ENCODE assay signal across 12 cellular contexts in the genomic region with DNA sequence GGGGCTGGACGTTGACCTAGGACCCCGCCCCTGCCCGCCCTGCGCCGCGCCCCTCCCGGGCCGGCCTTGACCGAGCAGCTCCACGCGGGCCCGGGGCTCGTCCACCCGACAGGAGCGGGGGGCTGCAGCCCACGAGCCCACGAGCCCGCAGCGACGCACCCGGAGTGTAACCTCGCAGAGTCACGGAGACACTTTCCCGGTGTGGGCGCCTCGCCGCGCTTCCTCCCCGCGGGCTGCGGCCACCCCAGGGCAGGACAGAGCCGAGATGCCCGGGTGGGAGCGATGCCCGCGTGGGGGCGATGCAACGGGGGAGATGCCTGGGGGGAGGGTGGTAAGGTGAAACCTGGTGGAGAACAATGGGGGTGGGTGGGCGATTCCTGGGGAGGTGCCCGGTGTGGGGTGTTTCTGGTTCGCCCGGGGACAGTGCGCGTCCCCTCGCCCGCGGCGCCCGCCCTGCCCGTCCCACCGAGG. TPM values are rescaled to one million over a fixed set of nuclear protein-coding genes. Genes with fewer than 3 reads are reported as not detected.
DNase-seq lines count a peak whose midpoint lies in the region; ATAC-seq, FAIRE-seq and TF ChIP-seq lines count a peak whose summit lies in the region.
"Had no signal": no experiment of that assay in that cellular context is flagged by ENCODE, and none has a peak within 500 bp of the region (broad histone marks: within the 10 kb centered on the region; RNA-seq: fewer than 3 reads in every experiment).

No MANE protein-coding gene starts in this region.

- CTCF ChIA-PET in IMR-90 (lab: Yijun Ruan, JAX), result no interaction called here

- no peak overlapping the region for H2BK120ac ChIP-seq in IMR-90 (ENCODE audit: low read depth, low read length)

- H3K9me3 ChIP-seq in IMR-90 (ENCODE audit: control insufficient read depth, insufficient read depth, low read length), result no peaks in the 10 kb centered on the region
- H3K9me3 ChIP-seq in fibroblast of lung (ENCODE audit: control insufficient read depth, insufficient read depth, low read depth, low read length), result no peaks in the 10 kb centered on the region
- no peaks in the 10 kb centered on the region for H3K9me3 ChIP-seq in prostate gland

- intact Hi-C loops in IMR-90 (cut with micrococcal nuclease) (no loop called here), prostate gland (cut with DNase I) (no loop called here)

- ATAC-seq in IMR-90 (ENCODE audit: low read depth) (no peak), GM18867 (IDR thresholded peaks at IDR 0.05; ENCODE audit: unreplicated experiment) (no peak)

- H4K20me1 ChIP-seq in IMR-90 (ENCODE audit: insufficient read depth, low read length) (no peaks in the 10 kb centered on the region), fibroblast of lung (ENCODE audit: control insufficient read depth, extremely low read depth, insufficient read depth, low read length) (no peaks in the 10 kb centered on the region)

- in situ Hi-C loops in IMR-90 (cut with MboI; ENCODE audit: low sequenced_read_pairs), result no loop called here

- no TSS peak for BruUV-seq in IMR-90 (replicated peaks; lab: Mats Ljungman, UMichigan)

- no peak for FAIRE-seq in GM19239 (lab: Jason Lieb, UNC)
- FAIRE-seq: TTC549 had no signal

- H2BK20ac ChIP-seq in IMR-90 (ENCODE audit: low read depth, low read length), result no peak overlapping the region

- no peak overlapping the region for H3K23ac ChIP-seq in IMR-90 (ENCODE audit: low read depth, low read length)

- 4% methylated on average over 10 of the region's 51 CpGs; no CpG with 5 or more reads in 1 of the 2 experiments for WGBS in IMR-90 (ENCODE audit: extremely low coverage in 2 of 2, insufficient read length in 1 of 2), 2 experiments
- WGBS in prostate gland, result 0% methylated on average over 31 of the region's 51 CpGs

- H3K36me3 ChIP-seq in IMR-90 (ENCODE audit: control insufficient read depth, insufficient read depth, low read length), result no peaks in the 10 kb centered on the region
- no peaks in the 10 kb centered on the region for H3K36me3 ChIP-seq in fibroblast of lung (ENCODE audit: control insufficient read depth, insufficient read depth, low read length)
- H3K36me3 ChIP-seq in prostate gland, result no peaks in the 10 kb centered on the region

- H4K5ac ChIP-seq in IMR-90 (ENCODE audit: low read depth, low read length), result no peak overlapping the region

- H3K4me3 ChIP-seq in IMR-90 (ENCODE audit: insufficient read depth, low read depth, low read length), result peak overlapping the region; percentile 18
- H3K4me3 ChIP-seq in fibroblast of lung (replicated peaks in 1 of 4; ENCODE audit: control extremely low read depth in 1 of 4, insufficient read depth in 1 of 4, low read depth in 3 of 4, low read length in 4 of 4), result peak overlapping the region in 1 of 4 experiments; percentile 33
- peak overlapping the region; percentile 26 to 39 for H3K4me3 ChIP-seq in prostate gland

- H3K27me3 ChIP-seq in IMR-90 (ENCODE audit: control insufficient read depth, insufficient read depth, low read length) (peaks cover 65% of the 10 kb centered on the region), fibroblast of lung (ENCODE audit: control insufficient read depth, insufficient read depth, low read length) (peaks cover 45% of the 10 kb centered on the region), prostate gland (replicated peaks; ENCODE audit: insufficient read depth) (peaks cover 8% of the 10 kb centered on the region)

- TF ChIP-seq POLR2A in IMR-90 (IDR thresholded peaks at IDR 0.05; ENCODE audit: low read depth, low read length) (no peak), prostate gland (IDR thresholded peaks at IDR 0.05) (no peak)

- no peaks in the 10 kb centered on the region for H3K9me1 ChIP-seq in IMR-90 (ENCODE audit: insufficient read depth, low read length)

- DNase-seq in CD1c-positive myeloid dendritic cell (ENCODE audit: extremely low spot score) (peak; percentile 23), IMR-90 (no peak), fibroblast of lung (ENCODE audit: low read depth in 2 of 2) (no peak), prostate gland (ENCODE audit: low spot score) (no peak), anterior cingulate cortex (lab: John Stamatoyannopoulos, UW) (no peak), islet precursor cell (no peak), GM19239 (ENCODE audit: insufficient read length, low spot score) (no peak)
- DNase-seq: cerebellar nuclear complex, midbrain, NCI-H446 had no signal

- H3K79me1 ChIP-seq in IMR-90 (ENCODE audit: low read depth in 1 of 2, low read length in 2 of 2), result no peaks in the 10 kb centered on the region

- H2AFZ ChIP-seq in IMR-90 (replicated peaks; ENCODE audit: low read length, poor library complexity) (peak overlapping the region; percentile 69), fibroblast of lung (ENCODE audit: low read length) (no peak overlapping the region)

- no peak overlapping the region for H3K18ac ChIP-seq in IMR-90 (ENCODE audit: low read depth, low read length)

- TF ChIP-seq RAD21 in IMR-90 (IDR thresholded peaks at IDR 0.05; ENCODE audit: low read length), result no peak

- no peak overlapping the region for H2BK5ac ChIP-seq in IMR-90 (ENCODE audit: low read depth, low read length, poor library complexity, severe bottlenecking)

- no peak overlapping the region for H3K4ac ChIP-seq in IMR-90 (ENCODE audit: low read depth, low read length)

- POLR2A ChIA-PET in IMR-90 (lab: Charles Lee; ENCODE audit: unreplicated experiment), result no interaction called here

- no peak overlapping the region for H3K14ac ChIP-seq in IMR-90 (replicated peaks; ENCODE audit: low read depth, low read length)

- H2AK9ac ChIP-seq in IMR-90 (replicated peaks; ENCODE audit: low read depth, low read length, poor library complexity), result no peak overlapping the region

- H3K56ac ChIP-seq in IMR-90 (ENCODE audit: extremely low read depth, insufficient read depth, low read length), result no peak overlapping the region

- no peak overlapping the region for H2BK15ac ChIP-seq in IMR-90 (ENCODE audit: low read depth, low read length)

- H4K8ac ChIP-seq in IMR-90 (ENCODE audit: low read depth in 2 of 2, low read length in 2 of 2), result no peak overlapping the region

- no peaks in the 10 kb centered on the region for H3K79me2 ChIP-seq in fibroblast of lung (ENCODE audit: control insufficient read depth, insufficient read depth, low read length)

- dilution Hi-C loops in IMR-90 (cut with HindIII; ENCODE audit: low sequenced_read_pairs, unreplicated experiment), result no loop called here

- no peak overlapping the region for H3K27ac ChIP-seq in IMR-90 (ENCODE audit: insufficient read depth, low read length)
- no peak overlapping the region for H3K27ac ChIP-seq in fibroblast of lung (ENCODE audit: insufficient read depth, low read length)
- no peak overlapping the region for H3K27ac ChIP-seq in prostate gland

- H3K4me1 ChIP-seq in IMR-90 (ENCODE audit: control insufficient read depth, insufficient read depth, low read length), result no peaks in the 10 kb centered on the region
- H3K4me1 ChIP-seq in fibroblast of lung (ENCODE audit: control insufficient read depth, extremely low read depth, insufficient read depth, low read length), result no peaks in the 10 kb centered on the region
- H3K4me1 ChIP-seq in prostate gland (replicated peaks), result peaks cover 13% of the 10 kb centered on the region

- no peak for TF ChIP-seq CTCF in IMR-90 (conservative IDR thresholded peaks at IDR 0.05; ENCODE audit: low read depth, low read length)
- TF ChIP-seq CTCF in fibroblast of lung (conservative IDR thresholded peaks at IDR 0.05 in 1 of 2, IDR thresholded peaks at IDR 0.05 in 1 of 2; ENCODE audit: low read depth in 1 of 2, low read length in 2 of 2), result no peak
- TF ChIP-seq CTCF in prostate gland (IDR thresholded peaks at IDR 0.05), result no peak

- H4K91ac ChIP-seq in IMR-90 (ENCODE audit: insufficient read depth, low read depth, low read length), result no peak overlapping the region

- H3K9ac ChIP-seq in IMR-90 (ENCODE audit: low read depth, low read length), result no peak overlapping the region
- H3K9ac ChIP-seq in fibroblast of lung (ENCODE audit: insufficient read depth, low read length), result no peak overlapping the region

- H2AK5ac ChIP-seq in IMR-90 (ENCODE audit: low read depth, low read length), result no peak overlapping the region

- H3K4me2 ChIP-seq in IMR-90 (ENCODE audit: low read depth, low read length) (peak overlapping the region; percentile 59; the same call in 1 of the 2 replicates), fibroblast of lung (ENCODE audit: extremely low read depth, insufficient read depth, low read length) (peak overlapping the region; percentile 13)

TF ChIP-seq in IMR-90, 13 proteins besides CTCF, POLR2A, EP300 and RAD21:
- TF ChIP-seq CEBPB (IDR thresholded peaks at IDR 0.05; ENCODE audit: low read depth, low read length), result no peak
- TF ChIP-seq RFX5 (IDR thresholded peaks at IDR 0.05; ENCODE audit: low read depth, low read length), result no peak
- TF ChIP-seq MAZ (IDR thresholded peaks at IDR 0.05; ENCODE audit: borderline replicate concordance, low read depth, low read length), result no peak
- no peak for TF ChIP-seq RCOR1 (IDR thresholded peaks at IDR 0.05; ENCODE audit: insufficient replicate concordance, low read length)

RNA-seq across cellular contexts. Expression of gene ZBED4, which starts 4.9 kb away (rescaled TPM):
- total RNA-seq in IMR-90 (2012; rRNA removed) (9.3 and 10.6 TPM in 2 replicates), fibroblast of lung (6.3 and 6.4 TPM in 2 replicates), prostate gland (10 to 100 TPM; 10.4 to 11.2 TPM)
- polyA plus RNA-seq in IMR-90 (2012; rRNA removed) (9.6 and 10.5 TPM in 2 replicates), fibroblast of lung (3.5 and 4.8 TPM in 2 replicates)
- 6.7 and 7.1 TPM in 2 replicates for polyA plus RNA-seq in IMR-90 (2012; cell fraction: cytosol; rRNA removed)
- polyA plus RNA-seq in IMR-90 (2012; cell fraction: nucleus; rRNA removed; ENCODE audit: low replicate concordance), result 11.9 and 13.8 TPM in 2 replicates
- polyA plus RNA-seq in fibroblast of lung (2012), result 6.2 and 6.4 TPM in 2 replicates
- polyA minus RNA-seq in fibroblast of lung (ENCODE audit: low replicate concordance), result 13.3 and 15.9 TPM in 2 replicates

RNA-seq across cellular contexts. Expression of gene BRD1, which starts 21.1 kb away (rescaled TPM):
- 10.0 and 10.8 TPM in 2 replicates for total RNA-seq in IMR-90 (2012; rRNA removed)
- 9.4 and 10.6 TPM in 2 replicates for polyA plus RNA-seq in IMR-90 (2012; rRNA removed)
- polyA plus RNA-seq in IMR-90 (2012; cell fraction: cytosol; rRNA removed), result 8.0 and 8.3 TPM in 2 replicates
- 42.9 and 49.7 TPM in 2 replicates for polyA plus RNA-seq in IMR-90 (2012; cell fraction: nucleus; rRNA removed; ENCODE audit: low replicate concordance)
- total RNA-seq in fibroblast of lung, result 23.9 and 26.6 TPM in 2 replicates
- 4.3 and 4.4 TPM in 2 replicates for polyA plus RNA-seq in fibroblast of lung
- 10.9 and 11.1 TPM in 2 replicates for polyA plus RNA-seq in fibroblast of lung (2012)
- polyA minus RNA-seq in fibroblast of lung (ENCODE audit: low replicate concordance), result 6.5 and 11.6 TPM in 2 replicates
- 10 to 100 TPM; 40.3 to 74.2 TPM for total RNA-seq in prostate gland
